3 cellular contexts compared by ENCODE assay signal in the genomic region with DNA sequence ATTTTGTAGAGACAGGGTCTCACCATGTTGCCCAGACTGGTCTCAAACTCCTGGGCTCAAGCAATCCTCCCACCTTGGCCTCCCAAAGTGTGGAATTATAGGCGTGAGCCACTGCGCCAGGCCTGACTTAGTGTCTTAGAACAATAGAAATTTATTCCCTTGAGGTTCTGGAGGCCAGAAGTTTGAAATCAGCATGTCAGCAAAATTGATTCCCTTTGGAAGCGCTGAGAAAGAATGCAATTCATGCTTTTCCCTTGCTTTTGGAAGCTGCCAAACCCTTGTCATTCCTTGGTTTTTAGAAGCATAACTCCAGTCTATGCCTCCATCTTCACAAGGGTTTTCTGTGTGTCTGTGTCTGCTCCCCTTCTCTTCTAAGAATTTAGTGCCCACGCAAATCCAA.
TF ChIP-seq lines count a peak whose summit lies in the region.

No MANE protein-coding gene starts in this region.

TF ChIP-seq in A549, 52 proteins besides CTCF, POLR2A, EP300 and RAD21:
- TF ChIP-seq JUN (IDR thresholded peaks at IDR 0.05) (no peak), HEYL (CRISPR knock-in tag; IDR thresholded peaks at IDR 0.05) (no peak), MAFK (IDR thresholded peaks at IDR 0.05; ENCODE audit: partially characterized antibody) (peak; percentile 69)

TF ChIP-seq in IMR-90, 13 proteins besides CTCF, POLR2A, EP300 and RAD21:
- TF ChIP-seq ELK1 (IDR thresholded peaks at IDR 0.05; ENCODE audit: borderline replicate concordance, low read depth, low read length) (no peak), USF2 (IDR thresholded peaks at IDR 0.05; ENCODE audit: low read depth, low read length) (no peak), MXI1 (IDR thresholded peaks at IDR 0.05; ENCODE audit: borderline replicate concordance, low read depth, low read length) (no peak), FOS (IDR thresholded peaks at IDR 0.05; ENCODE audit: low read depth, low read length) (no peak), MAFK (IDR thresholded peaks at IDR 0.05; ENCODE audit: low read depth, low read length) (peak; percentile 50), SMC3 (IDR thresholded peaks at IDR 0.05; ENCODE audit: low read depth, low read length) (no peak)

TF ChIP-seq in H1, 55 proteins besides CTCF, POLR2A, EP300 and RAD21:
- TF ChIP-seq MAFK (IDR thresholded peaks at IDR 0.05; ENCODE audit: low read depth, low read length) = 0 out of 2 replicates have a peak, but pooled peaks have one; percentile 5
- no peak for TF ChIP-seq ZNF274 (IDR thresholded peaks at IDR 0.05; ENCODE audit: borderline replicate concordance, extremely low read depth, low read length)
- no peak for TF ChIP-seq ATF2 (IDR thresholded peaks at IDR 0.05; ENCODE audit: low read length)
- TF ChIP-seq USF2 (IDR thresholded peaks at IDR 0.05; ENCODE audit: low read length) = no peak
